In the genomic region with DNA sequence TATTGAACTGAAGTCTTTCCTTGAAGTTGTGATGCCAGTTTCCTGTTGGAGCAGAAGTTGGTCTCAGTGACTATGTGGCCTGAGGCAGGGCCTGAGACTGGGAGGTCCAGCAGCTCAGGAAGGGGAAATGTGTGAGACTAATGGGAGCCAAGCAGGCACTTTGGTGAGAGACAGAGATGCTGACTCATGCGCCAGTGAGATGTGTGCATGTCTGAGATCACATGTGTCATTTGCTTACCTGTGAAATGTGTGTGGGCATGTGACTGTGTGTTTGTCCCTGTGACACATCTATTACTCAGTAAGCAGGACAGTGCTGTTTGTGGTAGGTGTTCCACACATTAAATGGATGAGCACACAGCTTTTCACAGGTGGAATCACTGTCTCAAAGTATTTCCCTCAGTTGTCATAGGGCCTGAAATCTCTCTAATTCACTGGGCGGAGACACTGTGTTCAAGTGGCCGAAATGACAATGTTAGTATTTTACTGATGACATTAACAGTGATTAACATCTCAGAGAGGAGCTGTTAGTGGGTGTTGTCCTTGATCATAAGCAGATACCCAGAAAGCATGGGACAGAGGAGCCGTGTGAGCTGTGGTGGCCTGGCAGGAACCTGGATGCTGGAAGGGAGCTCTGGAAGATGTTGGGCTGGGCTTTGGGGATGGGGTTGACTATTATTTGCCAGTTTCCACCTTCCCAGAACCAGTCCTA, we compare ENCODE assay signal across 1 cellular context.
TF ChIP-seq lines count a peak whose summit lies in the region.

No MANE protein-coding gene starts in this region.

TF ChIP-seq in K562, 482 proteins besides CTCF, POLR2A, EP300 and RAD21 (continued from another document and continues in another):
- no peak for TF ChIP-seq ZNF311 (CRISPR knock-in tag; IDR thresholded peaks at IDR 0.05)
- no peak for TF ChIP-seq ZSCAN29 (IDR thresholded peaks at IDR 0.05)
- no peak for TF ChIP-seq SRSF9 (IDR thresholded peaks at IDR 0.05; ENCODE audit: borderline replicate concordance, low read depth, low read length)
- 0 out of 2 replicates have a peak, but pooled peaks have one; percentile 3 for TF ChIP-seq EP400 (IDR thresholded peaks at IDR 0.05)
- TF ChIP-seq ELF4 (CRISPR knock-in tag; IDR thresholded peaks at IDR 0.05) = no peak
- no peak for TF ChIP-seq DMBX1 (CRISPR knock-in tag; IDR thresholded peaks at IDR 0.05; ENCODE audit: borderline replicate concordance)
- peak; percentile 37 for TF ChIP-seq MEIS2 (IDR thresholded peaks at IDR 0.05; ENCODE audit: partially characterized antibody)
- TF ChIP-seq HNRNPUL1 (IDR thresholded peaks at IDR 0.05; ENCODE audit: low read length) = no peak
- no peak for TF ChIP-seq WHSC1 (IDR thresholded peaks at IDR 0.05; ENCODE audit: low read length)
- TF ChIP-seq DPF2 (IDR thresholded peaks at IDR 0.05) = peak; percentile 64
- TF ChIP-seq ETS2 (tag; IDR thresholded peaks at IDR 0.05; ENCODE audit: borderline replicate concordance, poor library complexity, severe bottlenecking) = no peak
- TF ChIP-seq MED1 (CRISPR knock-in tag; IDR thresholded peaks at IDR 0.05; ENCODE audit: borderline replicate concordance) = no peak
- TF ChIP-seq, protein P1, sequence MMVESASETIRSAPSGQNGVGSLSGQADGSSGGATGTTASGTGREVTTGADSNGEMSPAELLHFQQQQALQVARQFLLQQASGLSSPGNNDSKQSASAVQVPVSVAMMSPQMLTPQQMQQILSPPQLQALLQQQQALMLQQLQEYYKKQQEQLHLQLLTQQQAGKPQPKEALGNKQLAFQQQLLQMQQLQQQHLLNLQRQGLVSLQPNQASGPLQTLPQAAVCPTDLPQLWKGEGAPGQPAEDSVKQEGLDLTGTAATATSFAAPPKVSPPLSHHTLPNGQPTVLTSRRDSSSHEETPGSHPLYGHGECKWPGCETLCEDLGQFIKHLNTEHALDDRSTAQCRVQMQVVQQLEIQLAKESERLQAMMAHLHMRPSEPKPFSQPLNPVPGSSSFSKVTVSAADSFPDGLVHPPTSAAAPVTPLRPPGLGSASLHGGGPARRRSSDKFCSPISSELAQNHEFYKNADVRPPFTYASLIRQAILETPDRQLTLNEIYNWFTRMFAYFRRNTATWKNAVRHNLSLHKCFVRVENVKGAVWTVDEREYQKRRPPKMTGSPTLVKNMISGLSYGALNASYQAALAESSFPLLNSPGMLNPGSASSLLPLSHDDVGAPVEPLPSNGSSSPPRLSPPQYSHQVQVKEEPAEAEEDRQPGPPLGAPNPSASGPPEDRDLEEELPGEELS (CRISPR knock-in tag; IDR thresholded peaks at IDR 0.05; ENCODE audit: borderline replicate concordance) = no peak
- TF ChIP-seq ZNF174 (CRISPR knock-in tag; IDR thresholded peaks at IDR 0.05) = no peak
- no peak for TF ChIP-seq SP1 (CRISPR knock-in tag; IDR thresholded peaks at IDR 0.05)
- TF ChIP-seq, protein P2, sequence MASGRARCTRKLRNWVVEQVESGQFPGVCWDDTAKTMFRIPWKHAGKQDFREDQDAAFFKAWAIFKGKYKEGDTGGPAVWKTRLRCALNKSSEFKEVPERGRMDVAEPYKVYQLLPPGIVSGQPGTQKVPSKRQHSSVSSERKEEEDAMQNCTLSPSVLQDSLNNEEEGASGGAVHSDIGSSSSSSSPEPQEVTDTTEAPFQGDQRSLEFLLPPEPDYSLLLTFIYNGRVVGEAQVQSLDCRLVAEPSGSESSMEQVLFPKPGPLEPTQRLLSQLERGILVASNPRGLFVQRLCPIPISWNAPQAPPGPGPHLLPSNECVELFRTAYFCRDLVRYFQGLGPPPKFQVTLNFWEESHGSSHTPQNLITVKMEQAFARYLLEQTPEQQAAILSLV (tag; IDR thresholded peaks at IDR 0.05) = no peak
- no peak for TF ChIP-seq SOX6 (IDR thresholded peaks at IDR 0.05)
- TF ChIP-seq TEAD2 (tag; IDR thresholded peaks at IDR 0.05) = no peak
- TF ChIP-seq PHF21A (IDR thresholded peaks at IDR 0.05; ENCODE audit: borderline replicate concordance, low read depth) = no peak
- TF ChIP-seq MAFK (IDR thresholded peaks at IDR 0.05; ENCODE audit: low read length) = peak; percentile 89
- TF ChIP-seq, protein P3, sequence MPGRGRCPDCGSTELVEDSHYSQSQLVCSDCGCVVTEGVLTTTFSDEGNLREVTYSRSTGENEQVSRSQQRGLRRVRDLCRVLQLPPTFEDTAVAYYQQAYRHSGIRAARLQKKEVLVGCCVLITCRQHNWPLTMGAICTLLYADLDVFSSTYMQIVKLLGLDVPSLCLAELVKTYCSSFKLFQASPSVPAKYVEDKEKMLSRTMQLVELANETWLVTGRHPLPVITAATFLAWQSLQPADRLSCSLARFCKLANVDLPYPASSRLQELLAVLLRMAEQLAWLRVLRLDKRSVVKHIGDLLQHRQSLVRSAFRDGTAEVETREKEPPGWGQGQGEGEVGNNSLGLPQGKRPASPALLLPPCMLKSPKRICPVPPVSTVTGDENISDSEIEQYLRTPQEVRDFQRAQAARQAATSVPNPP (IDR thresholded peaks at IDR 0.05; ENCODE audit: borderline replicate concordance, insufficient read depth, insufficient read length) = no peak
- TF ChIP-seq MTA1 (IDR thresholded peaks at IDR 0.05; ENCODE audit: borderline replicate concordance) = no peak
- TF ChIP-seq NRF1 (conservative IDR thresholded peaks at IDR 0.05 in 1 of 2, IDR thresholded peaks at IDR 0.05 in 1 of 2) = peak; percentile 51 to 60
- TF ChIP-seq MECOM (CRISPR knock-in tag; IDR thresholded peaks at IDR 0.05) = 0 out of 2 replicates have a peak, but pooled peaks have one; percentile 29
- TF ChIP-seq NFATC3 (IDR thresholded peaks at IDR 0.05) = no peak
- TF ChIP-seq TFAM (CRISPR knock-in tag; conservative IDR thresholded peaks at IDR 0.05) = no peak
- no peak for TF ChIP-seq U2AF2 (optimal IDR thresholded peaks at IDR 0.05; ENCODE audit: low read depth, low read length)
- TF ChIP-seq, protein P4, sequence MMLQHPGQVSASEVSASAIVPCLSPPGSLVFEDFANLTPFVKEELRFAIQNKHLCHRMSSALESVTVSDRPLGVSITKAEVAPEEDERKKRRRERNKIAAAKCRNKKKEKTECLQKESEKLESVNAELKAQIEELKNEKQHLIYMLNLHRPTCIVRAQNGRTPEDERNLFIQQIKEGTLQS (IDR thresholded peaks at IDR 0.05) = peak; percentile 81
- TF ChIP-seq, protein P4 (CRISPR knock-in tag; conservative IDR thresholded peaks at IDR 0.05) = no peak
- TF ChIP-seq, protein P5, sequence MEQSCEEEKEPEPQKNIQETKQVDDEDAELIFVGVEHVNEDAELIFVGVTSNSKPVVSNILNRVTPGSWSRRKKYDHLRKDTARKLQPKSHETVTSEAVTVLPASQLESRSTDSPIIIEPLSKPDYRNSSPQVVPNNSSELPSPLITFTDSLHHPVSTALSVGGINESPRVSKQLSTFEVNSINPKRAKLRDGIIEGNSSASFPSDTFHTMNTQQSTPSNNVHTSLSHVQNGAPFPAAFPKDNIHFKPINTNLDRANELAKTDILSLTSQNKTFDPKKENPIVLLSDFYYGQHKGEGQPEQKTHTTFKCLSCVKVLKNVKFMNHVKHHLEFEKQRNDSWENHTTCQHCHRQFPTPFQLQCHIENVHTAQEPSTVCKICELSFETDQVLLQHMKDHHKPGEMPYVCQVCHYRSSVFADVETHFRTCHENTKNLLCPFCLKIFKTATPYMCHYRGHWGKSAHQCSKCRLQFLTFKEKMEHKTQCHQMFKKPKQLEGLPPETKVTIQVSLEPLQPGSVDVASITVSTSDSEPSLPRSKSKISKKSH (CRISPR knock-in tag; IDR thresholded peaks at IDR 0.05) = no peak
- no peak for TF ChIP-seq SETDB1 (IDR thresholded peaks at IDR 0.05; ENCODE audit: low read length)
- no peak for TF ChIP-seq HMG20B (CRISPR knock-in tag; IDR thresholded peaks at IDR 0.05)
- TF ChIP-seq CEBPG (CRISPR knock-in tag; IDR thresholded peaks at IDR 0.05) = no peak
- no peak for TF ChIP-seq CEBPG (tag; conservative IDR thresholded peaks at IDR 0.05 in 1 of 2, IDR thresholded peaks at IDR 0.05 in 1 of 2)
- no peak for TF ChIP-seq HNRNPLL (IDR thresholded peaks at IDR 0.05; ENCODE audit: low read depth, low read length, poor library complexity, severe bottlenecking)
- no peak for TF ChIP-seq ZNF75A (CRISPR knock-in tag; IDR thresholded peaks at IDR 0.05)
- TF ChIP-seq, protein P6, sequence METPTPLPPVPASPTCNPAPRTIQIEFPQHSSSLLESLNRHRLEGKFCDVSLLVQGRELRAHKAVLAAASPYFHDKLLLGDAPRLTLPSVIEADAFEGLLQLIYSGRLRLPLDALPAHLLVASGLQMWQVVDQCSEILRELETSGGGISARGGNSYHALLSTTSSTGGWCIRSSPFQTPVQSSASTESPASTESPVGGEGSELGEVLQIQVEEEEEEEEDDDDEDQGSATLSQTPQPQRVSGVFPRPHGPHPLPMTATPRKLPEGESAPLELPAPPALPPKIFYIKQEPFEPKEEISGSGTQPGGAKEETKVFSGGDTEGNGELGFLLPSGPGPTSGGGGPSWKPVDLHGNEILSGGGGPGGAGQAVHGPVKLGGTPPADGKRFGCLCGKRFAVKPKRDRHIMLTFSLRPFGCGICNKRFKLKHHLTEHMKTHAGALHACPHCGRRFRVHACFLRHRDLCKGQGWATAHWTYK (CRISPR knock-in tag; IDR thresholded peaks at IDR 0.05) = no peak
- no peak for TF ChIP-seq ZNF586 (CRISPR knock-in tag; conservative IDR thresholded peaks at IDR 0.05)
- TF ChIP-seq ZFPM2 (CRISPR knock-in tag; IDR thresholded peaks at IDR 0.05) = no peak
- 0 out of 2 replicates have a peak, but pooled peaks have one; percentile 54 for TF ChIP-seq JUN (IDR thresholded peaks at IDR 0.05; ENCODE audit: borderline replicate concordance, low read depth, low read length)
- no peak for TF ChIP-seq JUN (CRISPR knock-in tag; IDR thresholded peaks at IDR 0.05; ENCODE audit: borderline replicate concordance)
- TF ChIP-seq THRAP3 (IDR thresholded peaks at IDR 0.05; ENCODE audit: borderline replicate concordance) = no peak
- TF ChIP-seq, protein P7, sequence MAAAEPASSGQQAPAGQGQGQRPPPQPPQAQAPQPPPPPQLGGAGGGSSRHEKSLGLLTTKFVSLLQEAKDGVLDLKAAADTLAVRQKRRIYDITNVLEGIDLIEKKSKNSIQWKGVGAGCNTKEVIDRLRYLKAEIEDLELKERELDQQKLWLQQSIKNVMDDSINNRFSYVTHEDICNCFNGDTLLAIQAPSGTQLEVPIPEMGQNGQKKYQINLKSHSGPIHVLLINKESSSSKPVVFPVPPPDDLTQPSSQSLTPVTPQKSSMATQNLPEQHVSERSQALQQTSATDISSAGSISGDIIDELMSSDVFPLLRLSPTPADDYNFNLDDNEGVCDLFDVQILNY (CRISPR knock-in tag; IDR thresholded peaks at IDR 0.05) = no peak
- no peak for TF ChIP-seq SMAD1 (IDR thresholded peaks at IDR 0.05; ENCODE audit: low read depth, low read length, partially characterized antibody)
- no peak for TF ChIP-seq ZKSCAN8 (CRISPR knock-in tag; IDR thresholded peaks at IDR 0.05)
- TF ChIP-seq, protein P8, sequence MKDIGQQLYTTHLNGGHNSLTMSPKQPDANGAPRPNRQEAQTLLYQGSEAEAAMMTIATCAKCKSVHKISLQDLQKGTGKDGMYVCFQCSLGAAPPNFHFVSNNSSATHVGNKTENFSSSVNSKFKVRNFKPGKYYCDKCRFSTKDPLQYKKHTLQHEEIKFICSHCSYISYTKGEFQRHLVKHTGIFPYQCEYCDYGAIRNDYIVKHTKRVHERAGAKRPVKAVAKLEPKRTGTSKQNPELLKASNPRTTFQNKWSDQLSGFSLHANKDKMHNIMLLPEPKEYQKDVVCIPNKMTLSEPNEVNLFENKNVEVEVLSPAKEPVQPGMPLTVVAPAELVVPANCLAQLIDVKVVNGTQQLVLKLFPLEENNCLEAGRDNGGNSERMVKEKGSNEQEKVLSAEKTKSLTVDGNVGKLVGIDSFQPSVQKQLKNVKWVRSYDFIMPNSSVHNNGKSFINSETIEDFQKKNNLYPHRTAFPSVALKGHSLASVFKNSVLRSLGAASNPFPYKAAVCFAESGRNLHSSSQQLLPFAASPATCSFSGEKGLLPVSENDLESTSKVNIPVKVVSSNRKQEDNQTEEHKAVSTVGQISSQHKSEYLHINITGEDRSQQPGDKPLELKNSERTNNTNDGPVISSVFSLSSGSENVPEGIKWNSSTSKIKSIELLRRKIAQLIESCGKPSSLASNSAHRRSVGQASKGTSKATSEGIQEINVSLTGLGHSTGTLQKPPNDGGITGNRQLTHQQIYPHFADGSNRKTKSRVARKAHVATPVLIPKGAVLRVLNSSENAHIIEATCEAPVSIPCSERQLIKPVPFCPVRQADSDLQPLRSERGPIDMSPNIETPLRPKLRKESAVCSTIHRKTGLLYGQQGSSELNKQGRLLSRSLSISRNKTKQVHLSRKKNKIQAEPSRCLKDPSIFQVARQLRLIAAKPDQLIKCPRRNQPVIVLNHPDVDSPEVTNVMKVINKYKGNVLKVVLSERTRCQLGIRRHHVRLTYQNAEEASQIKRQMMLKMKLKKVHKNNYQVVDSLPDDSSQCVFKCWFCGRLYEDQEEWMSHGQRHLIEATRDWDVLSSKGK (CRISPR knock-in tag; IDR thresholded peaks at IDR 0.05) = no peak
